ENCODE assay signal across 23 cellular contexts in genomic region chr6:121686611-121687023, GRCh38.
DNase-seq lines count a peak whose midpoint lies in the region; ATAC-seq, FAIRE-seq and TF ChIP-seq lines count a peak whose summit lies in the region.
"Had no signal": no experiment of that assay in that cellular context is flagged by ENCODE, and none has a peak within 500 bp of the region (broad histone marks: within the 10 kb centered on the region; RNA-seq: fewer than 3 reads in every experiment).

No MANE protein-coding gene starts in this region.

- DNase-seq in BE2C, result peak; percentile 14
- DNase-seq in ELR (ENCODE audit: low read depth), result peak; percentile 28
- DNase-seq in RPMI7951 (ENCODE audit: low read depth), result peak; percentile 54
- peak in 1 of 10 donors; percentile 59 for DNase-seq in naive thymus-derived CD8-positive, alpha-beta T cell
- no peak for DNase-seq in cortex of kidney (lab: John Stamatoyannopoulos, UW)
- no peak for DNase-seq in MCF 10A (ENCODE audit: unreplicated experiment)
- DNase-seq in D721Med (ENCODE audit: insufficient read length, low spot score), result no peak
- DNase-seq: COR-L47; effector CD8-positive, alpha-beta T cell; esophagus squamous epithelium; GDM1; glutamatergic neuron; lower lobe of right lung; NCI-H1436 treated with DMSO at 0.1 percent for 48 hours; NCI-H345; stimulated activated CD4-positive, alpha-beta T cell treated with anti-CD3 and anti-CD28 coated beads, Interleukin-2, amount 100 ng/mL, for 48 hours; T-helper 17 cell; uterus; WERI-Rb-1 had no signal

- peak; percentile 44 to 72 for ATAC-seq in naive thymus-derived CD8-positive, alpha-beta T cell
- ATAC-seq: activated T-helper 17 cell treated with anti-CD3 and anti-CD28 coated beads, Interleukin-2, amount 50 U/mL, for 72 hours; GM12878; lower lobe of right lung; T-helper 17 cell had no signal

- intact Hi-C loops in MCF 10A (cut with micrococcal nuclease), result no loop called here

- CTCF ChIA-PET in MCF 10A (lab: Yijun Ruan, JAX), result interaction anchor here (1.1 kb wide), 1 partner anchor 9 kb away, joined by 3 read pairs; no protein-coding TSS in a partner anchor

- peak overlapping the region in 1 of 10 donors; percentile 35 for H3K4me3 Mint-ChIP-seq in naive thymus-derived CD8-positive, alpha-beta T cell
- H3K4me3 Mint-ChIP-seq in MCF 10A (ENCODE audit: unreplicated experiment), result no peak overlapping the region
- H3K4me3 Mint-ChIP-seq: activated T-helper 17 cell treated with anti-CD3 and anti-CD28 coated beads, Interleukin-2, amount 50 U/mL, for 72 hours; T-helper 17 cell had no signal

- no peaks in the 10 kb centered on the region for H3K4me1 ChIP-seq in BE2C
- H3K4me1 ChIP-seq: esophagus squamous epithelium, lower lobe of right lung, uterus had no signal

- H3K4me3 ChIP-seq in BE2C (ENCODE audit: low read depth, low read length), result no peak overlapping the region
- H3K4me3 ChIP-seq: cardiac muscle cell, esophagus squamous epithelium, GM12878, lower lobe of right lung, ovary, uterus had no signal

- no peaks in the 10 kb centered on the region for H3K27me3 Mint-ChIP-seq in naive thymus-derived CD8-positive, alpha-beta T cell
- H3K27me3 Mint-ChIP-seq in MCF 10A (ENCODE audit: insufficient read depth, unreplicated experiment), result no peaks in the 10 kb centered on the region
- H3K27me3 Mint-ChIP-seq: activated T-helper 17 cell treated with anti-CD3 and anti-CD28 coated beads, Interleukin-2, amount 50 U/mL, for 72 hours; T-helper 17 cell had no signal

- H3K9me3 ChIP-seq in BE2C, result no peaks in the 10 kb centered on the region
- H3K9me3 ChIP-seq: esophagus squamous epithelium, lower lobe of right lung, ovary, uterus had no signal

- no peaks in the 10 kb centered on the region for H3K27me3 ChIP-seq in BE2C
- H3K27me3 ChIP-seq: cardiac muscle cell, esophagus squamous epithelium, uterus had no signal

- no peak overlapping the region for H3K27ac Mint-ChIP-seq in naive thymus-derived CD8-positive, alpha-beta T cell
- H3K27ac Mint-ChIP-seq in MCF 10A (ENCODE audit: low read depth, unreplicated experiment), result no peak overlapping the region
- H3K27ac Mint-ChIP-seq: activated T-helper 17 cell treated with anti-CD3 and anti-CD28 coated beads, Interleukin-2, amount 50 U/mL, for 72 hours; T-helper 17 cell had no signal

- H3K9me3 Mint-ChIP-seq in naive thymus-derived CD8-positive, alpha-beta T cell, result peaks cover 0 to 9% (median 0%) of the 10 kb centered on the region in 9 donors
- no peaks in the 10 kb centered on the region for H3K9me3 Mint-ChIP-seq in MCF 10A (ENCODE audit: unreplicated experiment)

- FAIRE-seq in D721Med (lab: Jason Lieb, UNC), result no peak
- FAIRE-seq: GM12878 had no signal

- peaks cover 8 to 22% (median 20%) of the 10 kb centered on the region in 4 donors for H3K4me1 Mint-ChIP-seq in naive thymus-derived CD8-positive, alpha-beta T cell
- peaks cover 12% of the 10 kb centered on the region for H3K4me1 Mint-ChIP-seq in MCF 10A (ENCODE audit: insufficient read depth, unreplicated experiment)
- H3K4me1 Mint-ChIP-seq: activated T-helper 17 cell treated with anti-CD3 and anti-CD28 coated beads, Interleukin-2, amount 50 U/mL, for 72 hours; T-helper 17 cell had no signal

- BruUV-seq in MCF 10A (replicated peaks; lab: Mats Ljungman, UMichigan), result no TSS peak

- POLR2A ChIA-PET in naive thymus-derived CD8-positive, alpha-beta T cell (lab: Charles Lee), result no interaction called here
- POLR2A ChIA-PET in MCF 10A (lab: Yijun Ruan, JAX), result no interaction called here

- peaks cover 0 to 13% (median 0%) of the 10 kb centered on the region in 3 donors for H3K36me3 Mint-ChIP-seq in naive thymus-derived CD8-positive, alpha-beta T cell
- no peaks in the 10 kb centered on the region for H3K36me3 Mint-ChIP-seq in MCF 10A (ENCODE audit: insufficient read depth, unreplicated experiment)

- no peak for TF ChIP-seq CTCF in BE2C (IDR thresholded peaks at IDR 0.05; ENCODE audit: low read depth, low read length)
- TF ChIP-seq CTCF in MCF 10A (IDR thresholded peaks at IDR 0.05; ENCODE audit: unreplicated experiment), result no peak
- no peak for TF ChIP-seq CTCF in D721Med (IDR thresholded peaks at IDR 0.05; ENCODE audit: insufficient read depth, missing control alignments)

- H3K36me3 ChIP-seq in BE2C, result no peaks in the 10 kb centered on the region
- H3K36me3 ChIP-seq: cardiac muscle cell, esophagus squamous epithelium, lower lobe of right lung, ovary, uterus, WERI-Rb-1 had no signal

Comparison
In these comparisons a context has a peak if more than half of its experiments do, and no peak if none do; other contexts are left out.
1. DNase-seq: peak in BE2C (single experiment), ELR (single experiment) and RPMI7951 (single experiment); none in cortex of kidney (single experiment), MCF 10A (single experiment) and D721Med (single experiment).